ENCODE assay signal across 13 cellular contexts in the genomic region with DNA sequence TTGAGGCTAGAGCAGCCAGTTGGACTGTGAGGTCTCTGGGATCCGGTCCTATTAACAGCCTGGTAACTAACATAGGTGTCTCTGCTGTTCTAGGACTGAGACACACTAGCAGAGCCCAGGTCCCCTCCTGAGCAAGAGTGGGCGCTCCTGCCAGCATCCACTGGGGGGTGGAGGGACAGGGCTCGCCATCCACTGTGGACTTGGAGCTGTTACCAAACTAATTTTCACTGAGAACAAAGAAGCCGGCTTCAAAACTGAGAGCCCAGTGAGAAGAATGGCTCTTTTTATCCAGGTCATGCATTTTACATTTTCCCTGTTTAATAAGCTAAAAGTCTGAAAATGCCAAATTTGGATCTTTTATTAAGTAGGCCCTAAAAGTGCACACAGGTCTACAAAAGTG.
DNase-seq lines count a peak whose midpoint lies in the region; ATAC-seq and TF ChIP-seq lines count a peak whose summit lies in the region.
"Had no signal": no experiment of that assay in that cellular context is flagged by ENCODE, and none has a peak within 500 bp of the region (broad histone marks: within the 10 kb centered on the region; RNA-seq: fewer than 3 reads in every experiment).

No MANE protein-coding gene starts in this region.

- intact Hi-C loops in activated CD8-positive, alpha-beta T cell treated with anti-CD3 and anti-CD28 coated beads for 36 hours (cut with micrococcal nuclease): no loop called here

- CTCF ChIA-PET in GM10248 (lab: Yijun Ruan, JAX): no interaction called here
- CTCF ChIA-PET in activated CD8-positive, alpha-beta T cell treated with anti-CD3 and anti-CD28 coated beads for 36 hours (lab: Charles Lee): no interaction called here

- H3K27ac Mint-ChIP-seq in neural crest cell (ENCODE audit: unreplicated experiment): peak overlapping the region; percentile 20
- H3K27ac Mint-ChIP-seq in activated CD8-positive, alpha-beta T cell treated with anti-CD3 and anti-CD28 coated beads for 36 hours: no peak overlapping the region
- H3K27ac Mint-ChIP-seq: CD14-positive monocyte; CD4-positive, alpha-beta memory T cell had no signal

- peaks cover 14% of the 10 kb centered on the region for H3K4me1 Mint-ChIP-seq in neural crest cell
- no peaks in the 10 kb centered on the region for H3K4me1 Mint-ChIP-seq in activated CD8-positive, alpha-beta T cell treated with anti-CD3 and anti-CD28 coated beads for 36 hours (ENCODE audit: low read depth)
- H3K4me1 Mint-ChIP-seq: CD14-positive monocyte; CD4-positive, alpha-beta memory T cell had no signal

- no peak for TF ChIP-seq CTCF in neural crest cell (conservative IDR thresholded peaks at IDR 0.05)
- TF ChIP-seq CTCF in GM10248 (IDR thresholded peaks at IDR 0.05; ENCODE audit: control extremely low read depth, extremely low read depth, low read depth, missing control alignments): no peak
- no peak for TF ChIP-seq CTCF in activated CD8-positive, alpha-beta T cell treated with anti-CD3 and anti-CD28 coated beads for 36 hours (IDR thresholded peaks at IDR 0.05)

- DNase-seq in Ammon's horn (ENCODE audit: low spot score): peak; percentile 23
- peak; percentile 42 for DNase-seq in islet precursor cell
- no peak for DNase-seq in neural crest cell (ENCODE audit: low read depth, low spot score)
- peak; percentile 64 for DNase-seq in superior temporal gyrus (ENCODE audit: extremely low spot score)
- no peak for DNase-seq in GM10248 (ENCODE audit: extremely low spot score)
- DNase-seq in middle frontal gyrus (ENCODE audit: extremely low spot score, low spot score): no peak
- no peak for DNase-seq in activated CD8-positive, alpha-beta T cell treated with anti-CD3 and anti-CD28 coated beads for 36 hours
- DNase-seq: AML-193; CD4-positive, alpha-beta memory T cell; DMS153; DMS79 had no signal

- no peak for ATAC-seq in activated CD8-positive, alpha-beta T cell treated with anti-CD3 and anti-CD28 coated beads for 36 hours
- ATAC-seq: A549 had no signal

- no peaks in the 10 kb centered on the region for H3K27me3 Mint-ChIP-seq in neural crest cell (ENCODE audit: low read depth)
- H3K27me3 Mint-ChIP-seq in activated CD8-positive, alpha-beta T cell treated with anti-CD3 and anti-CD28 coated beads for 36 hours: no peaks in the 10 kb centered on the region
- H3K27me3 Mint-ChIP-seq: CD4-positive, alpha-beta memory T cell had no signal

- no peak overlapping the region for H3K4me3 Mint-ChIP-seq in neural crest cell
- H3K4me3 Mint-ChIP-seq in activated CD8-positive, alpha-beta T cell treated with anti-CD3 and anti-CD28 coated beads for 36 hours: no peak overlapping the region
- H3K4me3 Mint-ChIP-seq: CD14-positive monocyte; CD4-positive, alpha-beta memory T cell had no signal

- H3K36me3 Mint-ChIP-seq in neural crest cell (ENCODE audit: low read depth): peaks cover 4% of the 10 kb centered on the region
- H3K36me3 Mint-ChIP-seq in activated CD8-positive, alpha-beta T cell treated with anti-CD3 and anti-CD28 coated beads for 36 hours (ENCODE audit: low read depth): no peaks in the 10 kb centered on the region
- H3K36me3 Mint-ChIP-seq: CD14-positive monocyte; CD4-positive, alpha-beta memory T cell had no signal

- peaks cover 9% of the 10 kb centered on the region for H3K9me3 Mint-ChIP-seq in neural crest cell
- peaks cover 19% of the 10 kb centered on the region for H3K9me3 Mint-ChIP-seq in activated CD8-positive, alpha-beta T cell treated with anti-CD3 and anti-CD28 coated beads for 36 hours

- POLR2A ChIA-PET in GM10248 (lab: Yijun Ruan, JAX): no interaction called here
- POLR2A ChIA-PET in activated CD8-positive, alpha-beta T cell treated with anti-CD3 and anti-CD28 coated beads for 36 hours (lab: Charles Lee): no interaction called here

Comparison
In these comparisons a context has a peak if more than half of its experiments do, and no peak if none do; other contexts are left out.
1. DNase-seq: peak in Ammon's horn (single experiment), islet precursor cell (single experiment) and superior temporal gyrus (single experiment); none in neural crest cell (single experiment), GM10248 (single experiment), middle frontal gyrus (single experiment) and activated CD8-positive, alpha-beta T cell treated with anti-CD3 and anti-CD28 coated beads for 36 hours (single experiment).